Comparison of ENCODE assay signal across 28 cellular contexts in genomic region chr9:7827792-7828191, GRCh38. TPM values are rescaled to one million over a fixed set of nuclear protein-coding genes. Genes with fewer than 3 reads are reported as not detected.
A peak's percentile ranks its signal among the peaks of the same experiment; 100 is the strongest.
DNase-seq lines count a peak whose midpoint lies in the region; ATAC-seq, FAIRE-seq and TF ChIP-seq lines count a peak whose summit lies in the region.
"Had no signal": no experiment of that assay in that cellular context is flagged by ENCODE, and none has a peak within 500 bp of the region (broad histone marks: within the 10 kb centered on the region; RNA-seq: fewer than 3 reads in every experiment).

No MANE protein-coding gene starts in this region.

- peak; percentile 57 for ATAC-seq in Right ventricle myocardium inferior
- ATAC-seq in heart left ventricle: peak; percentile 63 to 88 (median 85)
- peak; percentile 83 for ATAC-seq in left ventricle myocardium superior
- no peak for ATAC-seq in GM19467 (IDR thresholded peaks at IDR 0.05; ENCODE audit: unreplicated experiment)
- ATAC-seq: GM12878 had no signal

- no peak for TF ChIP-seq CTCF in left ventricle myocardium inferior (IDR thresholded peaks at IDR 0.05; ENCODE audit: borderline replicate concordance)
- TF ChIP-seq CTCF in heart left ventricle (IDR thresholded peaks at IDR 0.05): no peak
- no peak for TF ChIP-seq CTCF in right atrium auricular region (IDR thresholded peaks at IDR 0.05)

- H3K36me3 ChIP-seq in left ventricle myocardium inferior (no peaks in the 10 kb centered on the region), heart left ventricle (no peaks in the 10 kb centered on the region), right atrium auricular region (no peaks in the 10 kb centered on the region)
- H3K36me3 ChIP-seq: BE2C, BLaER1 had no signal

- no peak for FAIRE-seq in frontal cortex (lab: Jason Lieb, UNC)
- FAIRE-seq: A204.1, GM12878, GM12892, GM18507 had no signal

- peak overlapping the region; percentile 41 for H3K27ac Mint-ChIP-seq in dendritic cell treated with granulocyte-macrophage colony-stimulating factor and Interleukin-4, amounts not matched to agents 40 ng/mL and 50 ng/mL, for 4 days
- H3K27ac Mint-ChIP-seq: CD14-positive monocyte; CD4-positive, alpha-beta memory T cell; CD4-positive, CD25-positive, alpha-beta regulatory T cell; CD8-positive, alpha-beta memory T cell had no signal

- H3K27ac ChIP-seq in left ventricle myocardium inferior (replicated peaks): no peak overlapping the region
- peak overlapping the region in 1 of 12 donors; percentile 56 for H3K27ac ChIP-seq in heart left ventricle
- peak overlapping the region in 1 of 2 donors; percentile 42 for H3K27ac ChIP-seq in right atrium auricular region
- H3K27ac ChIP-seq: BLaER1 had no signal

- intact Hi-C loops in Right ventricle myocardium inferior (cut with DNase I): no loop called here
- intact Hi-C loops in left ventricle myocardium inferior (cut with micrococcal nuclease): no loop called here
- intact Hi-C loops in heart left ventricle (cut with DNase I): loop anchor here in 2 of 10 donors (10.0 kb wide), 2 partner anchors 63 to 423 kb away; no protein-coding TSS in a partner anchor
- intact Hi-C loops in dendritic cell treated with granulocyte-macrophage colony-stimulating factor and Interleukin-4, amounts not matched to agents 40 ng/mL and 50 ng/mL, for 4 days (cut with micrococcal nuclease): no loop called here
- intact Hi-C loops in left ventricle myocardium superior (cut with micrococcal nuclease): loop anchor here (10.0 kb wide), 1 partner anchor 1077 kb away; no protein-coding TSS in a partner anchor

- peaks cover 3% of the 10 kb centered on the region for H3K9me3 ChIP-seq in left ventricle myocardium inferior (replicated peaks)
- H3K9me3 ChIP-seq in heart left ventricle: peaks cover 0 to 4% (median 0%) of the 10 kb centered on the region in 12 donors
- no peaks in the 10 kb centered on the region for H3K9me3 ChIP-seq in right atrium auricular region
- H3K9me3 ChIP-seq: BE2C had no signal

- H3K27me3 ChIP-seq in left ventricle myocardium inferior (ENCODE audit: low read depth) (no peaks in the 10 kb centered on the region), heart left ventricle (no peaks in the 10 kb centered on the region), right atrium auricular region (no peaks in the 10 kb centered on the region)
- H3K27me3 ChIP-seq: BE2C, BLaER1 had no signal

- H3K9me3 Mint-ChIP-seq in dendritic cell treated with granulocyte-macrophage colony-stimulating factor and Interleukin-4, amounts not matched to agents 40 ng/mL and 50 ng/mL, for 4 days: peaks cover 17% of the 10 kb centered on the region
- H3K9me3 Mint-ChIP-seq: CD4-positive, alpha-beta memory T cell; CD8-positive, alpha-beta memory T cell had no signal

- no peaks in the 10 kb centered on the region for H3K27me3 Mint-ChIP-seq in dendritic cell treated with granulocyte-macrophage colony-stimulating factor and Interleukin-4, amounts not matched to agents 40 ng/mL and 50 ng/mL, for 4 days

- TF ChIP-seq POLR2A in heart left ventricle (IDR thresholded peaks at IDR 0.05): no peak

- H3K36me3 Mint-ChIP-seq in dendritic cell treated with granulocyte-macrophage colony-stimulating factor and Interleukin-4, amounts not matched to agents 40 ng/mL and 50 ng/mL, for 4 days (ENCODE audit: low read depth): no peaks in the 10 kb centered on the region
- H3K36me3 Mint-ChIP-seq: CD14-positive monocyte; CD4-positive, alpha-beta memory T cell; CD4-positive, CD25-positive, alpha-beta regulatory T cell had no signal

- H3K4me1 ChIP-seq in left ventricle myocardium inferior (no peaks in the 10 kb centered on the region), heart left ventricle (peaks cover 0 to 4% (median 0%) of the 10 kb centered on the region in 12 donors), right atrium auricular region (no peaks in the 10 kb centered on the region)
- H3K4me1 ChIP-seq: BE2C had no signal

- H3K4me3 ChIP-seq in left ventricle myocardium inferior: no peak overlapping the region
- no peak overlapping the region for H3K4me3 ChIP-seq in heart left ventricle
- no peak overlapping the region for H3K4me3 ChIP-seq in right atrium auricular region
- H3K4me3 ChIP-seq: BLaER1, GM12878 had no signal

- no peak for DNase-seq in Right ventricle myocardium inferior (ENCODE audit: missing footprints)
- no peak for DNase-seq in left ventricle myocardium inferior
- DNase-seq in heart left ventricle: peak in 1 of 5 donors; percentile 22
- DNase-seq in right atrium auricular region (ENCODE audit: low spot score): no peak
- no peak for DNase-seq in left ventricle myocardium superior
- DNase-seq in frontal cortex (ENCODE audit: low spot score in 2 of 2): no peak
- DNase-seq: 8988T; ACHN; BE2C; C1 segment of cervical spinal cord; CD4-positive, alpha-beta memory T cell; CD4-positive, CD25-positive, alpha-beta regulatory T cell; CD8-positive, alpha-beta memory T cell; COR-L47; DMS 273 treated with DMSO at 0.1 percent for 48 hours; DMS153; DMS53; DMS79; DND-41; EL had no signal

- H3K4me3 Mint-ChIP-seq in dendritic cell treated with granulocyte-macrophage colony-stimulating factor and Interleukin-4, amounts not matched to agents 40 ng/mL and 50 ng/mL, for 4 days: no peak overlapping the region
- H3K4me3 Mint-ChIP-seq: CD14-positive monocyte; CD4-positive, alpha-beta memory T cell; CD4-positive, CD25-positive, alpha-beta regulatory T cell; CD8-positive, alpha-beta memory T cell had no signal

- H3K4me1 Mint-ChIP-seq in dendritic cell treated with granulocyte-macrophage colony-stimulating factor and Interleukin-4, amounts not matched to agents 40 ng/mL and 50 ng/mL, for 4 days (ENCODE audit: low read depth): no peaks in the 10 kb centered on the region
- H3K4me1 Mint-ChIP-seq: CD14-positive monocyte; CD4-positive, alpha-beta memory T cell; CD4-positive, CD25-positive, alpha-beta regulatory T cell; CD8-positive, alpha-beta memory T cell had no signal

- WGBS in heart left ventricle, 4 donors: 59 to 79% (median 76%) methylated on average over 3 of the region's 3 CpGs

RNA-seq across cellular contexts. Expression of gene DMAC1, which starts 28.2 kb away (rescaled TPM):
- total RNA-seq in Right ventricle myocardium inferior (138 TPM), left ventricle myocardium inferior (139 TPM), heart left ventricle (100 to 1,000 TPM in 6 of 9 donors, 10 to 100 TPM in 3; 31.0 to 166 (median 110) TPM), right atrium auricular region (10 to 100 TPM; 21.0 to 30.7 TPM), left ventricle myocardium superior (133 TPM), frontal cortex (32.2 TPM)
- polyA plus RNA-seq in heart left ventricle: 10 to 100 TPM; 22.8 to 28.9 TPM
